In genomic region chr3:170256597-170256996, GRCh38 we compare ENCODE assay signal across 2 cellular contexts.
TF ChIP-seq lines count a peak whose summit lies in the region.

No MANE protein-coding gene starts in this region.

TF ChIP-seq in GM23338, 12 proteins besides CTCF, POLR2A, EP300 and RAD21 (continued from another document):
- TF ChIP-seq, protein P1, sequence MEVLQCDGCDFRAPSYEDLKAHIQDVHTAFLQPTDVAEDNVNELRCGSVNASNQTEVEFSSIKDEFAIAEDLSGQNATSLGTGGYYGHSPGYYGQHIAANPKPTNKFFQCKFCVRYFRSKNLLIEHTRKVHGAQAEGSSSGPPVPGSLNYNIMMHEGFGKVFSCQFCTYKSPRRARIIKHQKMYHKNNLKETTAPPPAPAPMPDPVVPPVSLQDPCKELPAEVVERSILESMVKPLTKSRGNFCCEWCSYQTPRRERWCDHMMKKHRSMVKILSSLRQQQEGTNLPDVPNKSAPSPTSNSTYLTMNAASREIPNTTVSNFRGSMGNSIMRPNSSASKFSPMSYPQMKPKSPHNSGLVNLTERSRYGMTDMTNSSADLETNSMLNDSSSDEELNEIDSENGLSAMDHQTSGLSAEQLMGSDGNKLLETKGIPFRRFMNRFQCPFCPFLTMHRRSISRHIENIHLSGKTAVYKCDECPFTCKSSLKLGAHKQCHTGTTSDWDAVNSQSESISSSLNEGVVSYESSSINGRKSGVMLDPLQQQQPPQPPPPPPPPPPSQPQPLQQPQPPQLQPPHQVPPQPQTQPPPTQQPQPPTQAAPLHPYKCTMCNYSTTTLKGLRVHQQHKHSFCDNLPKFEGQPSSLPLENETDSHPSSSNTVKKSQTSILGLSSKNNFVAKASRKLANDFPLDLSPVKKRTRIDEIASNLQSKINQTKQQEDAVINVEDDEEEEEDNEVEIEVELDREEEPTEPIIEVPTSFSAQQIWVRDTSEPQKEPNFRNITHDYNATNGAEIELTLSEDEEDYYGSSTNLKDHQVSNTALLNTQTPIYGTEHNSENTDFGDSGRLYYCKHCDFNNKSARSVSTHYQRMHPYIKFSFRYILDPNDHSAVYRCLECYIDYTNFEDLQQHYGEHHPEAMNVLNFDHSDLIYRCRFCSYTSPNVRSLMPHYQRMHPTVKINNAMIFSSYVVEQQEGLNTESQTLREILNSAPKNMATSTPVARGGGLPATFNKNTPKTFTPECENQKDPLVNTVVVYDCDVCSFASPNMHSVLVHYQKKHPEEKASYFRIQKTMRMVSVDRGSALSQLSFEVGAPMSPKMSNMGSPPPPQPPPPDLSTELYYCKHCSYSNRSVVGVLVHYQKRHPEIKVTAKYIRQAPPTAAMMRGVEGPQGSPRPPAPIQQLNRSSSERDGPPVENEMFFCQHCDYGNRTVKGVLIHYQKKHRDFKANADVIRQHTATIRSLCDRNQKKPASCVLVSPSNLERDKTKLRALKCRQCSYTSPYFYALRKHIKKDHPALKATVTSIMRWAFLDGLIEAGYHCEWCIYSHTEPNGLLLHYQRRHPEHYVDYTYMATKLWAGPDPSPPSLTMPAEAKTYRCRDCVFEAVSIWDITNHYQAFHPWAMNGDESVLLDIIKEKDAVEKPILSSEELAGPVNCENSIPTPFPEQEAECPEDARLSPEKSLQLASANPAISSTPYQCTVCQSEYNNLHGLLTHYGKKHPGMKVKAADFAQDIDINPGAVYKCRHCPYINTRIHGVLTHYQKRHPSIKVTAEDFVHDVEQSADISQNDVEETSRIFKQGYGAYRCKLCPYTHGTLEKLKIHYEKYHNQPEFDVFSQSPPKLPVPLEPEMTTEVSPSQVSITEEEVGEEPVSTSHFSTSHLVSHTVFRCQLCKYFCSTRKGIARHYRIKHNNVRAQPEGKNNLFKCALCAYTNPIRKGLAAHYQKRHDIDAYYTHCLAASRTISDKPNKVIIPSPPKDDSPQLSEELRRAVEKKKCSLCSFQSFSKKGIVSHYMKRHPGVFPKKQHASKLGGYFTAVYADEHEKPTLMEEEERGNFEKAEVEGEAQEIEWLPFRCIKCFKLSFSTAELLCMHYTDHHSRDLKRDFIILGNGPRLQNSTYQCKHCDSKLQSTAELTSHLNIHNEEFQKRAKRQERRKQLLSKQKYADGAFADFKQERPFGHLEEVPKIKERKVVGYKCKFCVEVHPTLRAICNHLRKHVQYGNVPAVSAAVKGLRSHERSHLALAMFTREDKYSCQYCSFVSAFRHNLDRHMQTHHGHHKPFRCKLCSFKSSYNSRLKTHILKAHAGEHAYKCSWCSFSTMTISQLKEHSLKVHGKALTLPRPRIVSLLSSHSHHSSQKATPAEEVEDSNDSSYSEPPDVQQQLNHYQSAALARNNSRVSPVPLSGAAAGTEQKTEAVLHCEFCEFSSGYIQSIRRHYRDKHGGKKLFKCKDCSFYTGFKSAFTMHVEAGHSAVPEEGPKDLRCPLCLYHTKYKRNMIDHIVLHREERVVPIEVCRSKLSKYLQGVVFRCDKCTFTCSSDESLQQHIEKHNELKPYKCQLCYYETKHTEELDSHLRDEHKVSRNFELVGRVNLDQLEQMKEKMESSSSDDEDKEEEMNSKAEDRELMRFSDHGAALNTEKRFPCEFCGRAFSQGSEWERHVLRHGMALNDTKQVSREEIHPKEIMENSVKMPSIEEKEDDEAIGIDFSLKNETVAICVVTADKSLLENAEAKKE (CRISPR knock-in tag; IDR thresholded peaks at IDR 0.05) = no peak
- no peak for TF ChIP-seq REST (IDR thresholded peaks at IDR 0.05; ENCODE audit: unreplicated experiment)

TF ChIP-seq in WTC11, 78 proteins besides CTCF, POLR2A, EP300 and RAD21:
- TF ChIP-seq PRDM15 (CRISPR knock-in tag; IDR thresholded peaks at IDR 0.05) (no peak), RORB (CRISPR knock-in tag; IDR thresholded peaks at IDR 0.05) (no peak), ZBTB43 (CRISPR knock-in tag; IDR thresholded peaks at IDR 0.05) (no peak), EMX1 (CRISPR knock-in tag; IDR thresholded peaks at IDR 0.05) (no peak), NR3C1 (CRISPR knock-in tag; conservative IDR thresholded peaks at IDR 0.05; ENCODE audit: low read depth) (no peak), AFF4 (CRISPR knock-in tag; IDR thresholded peaks at IDR 0.05; ENCODE audit: borderline replicate concordance) (no peak), KAT7 (CRISPR knock-in tag; IDR thresholded peaks at IDR 0.05; ENCODE audit: borderline replicate concordance) (no peak), ZNF532 (CRISPR knock-in tag; IDR thresholded peaks at IDR 0.05; ENCODE audit: borderline replicate concordance) (no peak), SMAD4 (CRISPR knock-in tag; IDR thresholded peaks at IDR 0.05) (no peak)
- TF ChIP-seq, protein P2, sequence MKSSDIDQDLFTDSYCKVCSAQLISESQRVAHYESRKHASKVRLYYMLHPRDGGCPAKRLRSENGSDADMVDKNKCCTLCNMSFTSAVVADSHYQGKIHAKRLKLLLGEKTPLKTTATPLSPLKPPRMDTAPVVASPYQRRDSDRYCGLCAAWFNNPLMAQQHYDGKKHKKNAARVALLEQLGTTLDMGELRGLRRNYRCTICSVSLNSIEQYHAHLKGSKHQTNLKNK (CRISPR knock-in tag; IDR thresholded peaks at IDR 0.05) = no peak
- TF ChIP-seq, protein P3, sequence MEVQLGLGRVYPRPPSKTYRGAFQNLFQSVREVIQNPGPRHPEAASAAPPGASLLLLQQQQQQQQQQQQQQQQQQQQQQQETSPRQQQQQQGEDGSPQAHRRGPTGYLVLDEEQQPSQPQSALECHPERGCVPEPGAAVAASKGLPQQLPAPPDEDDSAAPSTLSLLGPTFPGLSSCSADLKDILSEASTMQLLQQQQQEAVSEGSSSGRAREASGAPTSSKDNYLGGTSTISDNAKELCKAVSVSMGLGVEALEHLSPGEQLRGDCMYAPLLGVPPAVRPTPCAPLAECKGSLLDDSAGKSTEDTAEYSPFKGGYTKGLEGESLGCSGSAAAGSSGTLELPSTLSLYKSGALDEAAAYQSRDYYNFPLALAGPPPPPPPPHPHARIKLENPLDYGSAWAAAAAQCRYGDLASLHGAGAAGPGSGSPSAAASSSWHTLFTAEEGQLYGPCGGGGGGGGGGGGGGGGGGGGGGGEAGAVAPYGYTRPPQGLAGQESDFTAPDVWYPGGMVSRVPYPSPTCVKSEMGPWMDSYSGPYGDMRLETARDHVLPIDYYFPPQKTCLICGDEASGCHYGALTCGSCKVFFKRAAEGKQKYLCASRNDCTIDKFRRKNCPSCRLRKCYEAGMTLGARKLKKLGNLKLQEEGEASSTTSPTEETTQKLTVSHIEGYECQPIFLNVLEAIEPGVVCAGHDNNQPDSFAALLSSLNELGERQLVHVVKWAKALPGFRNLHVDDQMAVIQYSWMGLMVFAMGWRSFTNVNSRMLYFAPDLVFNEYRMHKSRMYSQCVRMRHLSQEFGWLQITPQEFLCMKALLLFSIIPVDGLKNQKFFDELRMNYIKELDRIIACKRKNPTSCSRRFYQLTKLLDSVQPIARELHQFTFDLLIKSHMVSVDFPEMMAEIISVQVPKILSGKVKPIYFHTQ (CRISPR knock-in tag; IDR thresholded peaks at IDR 0.05) = no peak
- TF ChIP-seq, protein P4, sequence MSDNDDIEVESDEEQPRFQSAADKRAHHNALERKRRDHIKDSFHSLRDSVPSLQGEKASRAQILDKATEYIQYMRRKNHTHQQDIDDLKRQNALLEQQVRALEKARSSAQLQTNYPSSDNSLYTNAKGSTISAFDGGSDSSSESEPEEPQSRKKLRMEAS (CRISPR knock-in tag; IDR thresholded peaks at IDR 0.05) = no peak
- TF ChIP-seq, protein P5, sequence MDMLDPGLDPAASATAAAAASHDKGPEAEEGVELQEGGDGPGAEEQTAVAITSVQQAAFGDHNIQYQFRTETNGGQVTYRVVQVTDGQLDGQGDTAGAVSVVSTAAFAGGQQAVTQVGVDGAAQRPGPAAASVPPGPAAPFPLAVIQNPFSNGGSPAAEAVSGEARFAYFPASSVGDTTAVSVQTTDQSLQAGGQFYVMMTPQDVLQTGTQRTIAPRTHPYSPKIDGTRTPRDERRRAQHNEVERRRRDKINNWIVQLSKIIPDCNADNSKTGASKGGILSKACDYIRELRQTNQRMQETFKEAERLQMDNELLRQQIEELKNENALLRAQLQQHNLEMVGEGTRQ (CRISPR knock-in tag; IDR thresholded peaks at IDR 0.05) = no peak
TF ChIP-seq in WTC11: peak in this region for 0.
